ENCODE assay signal across 1 cellular context in the genomic region with DNA sequence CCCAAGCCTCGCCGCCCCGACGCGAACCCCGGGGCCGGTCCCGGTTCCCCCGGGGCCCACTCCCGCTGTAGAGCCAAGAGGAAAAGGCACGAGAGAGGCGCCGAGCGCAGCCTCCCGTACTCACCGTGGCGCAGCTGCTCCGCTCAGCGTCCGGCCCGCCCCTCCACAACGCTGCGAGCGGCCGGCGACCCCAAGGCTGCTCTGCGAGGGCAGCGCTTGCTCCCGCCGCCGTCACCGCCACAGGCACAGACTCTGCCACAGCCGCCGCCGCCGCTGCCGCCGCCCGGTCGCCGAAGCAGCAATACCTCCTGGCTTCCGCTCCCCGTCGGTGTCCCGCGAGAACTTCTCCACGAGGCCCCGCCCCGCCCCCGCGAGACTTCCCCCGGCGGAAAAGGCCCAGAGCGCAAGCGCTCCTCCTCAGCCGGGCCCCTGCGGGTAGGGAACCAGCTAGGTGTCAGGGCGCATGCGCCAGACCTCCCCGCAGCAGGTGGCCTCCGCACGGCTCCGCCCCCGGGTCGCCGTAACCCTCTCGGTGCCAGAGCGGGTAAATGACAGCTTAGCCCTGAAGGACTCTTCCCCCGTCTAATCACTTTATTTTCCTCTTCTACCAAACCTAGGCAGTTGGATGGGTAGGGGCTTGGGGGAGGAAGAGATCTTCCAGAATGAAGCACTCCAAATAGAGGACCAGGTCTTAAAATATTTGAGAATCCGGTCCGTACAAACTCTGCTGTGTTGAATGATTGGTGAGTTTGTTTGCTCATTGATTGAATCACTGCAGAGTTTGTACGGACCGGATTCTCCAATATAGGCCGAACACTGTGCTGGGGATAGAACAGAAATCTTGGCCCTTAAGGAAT.
TF ChIP-seq lines count a peak whose summit lies in the region.

A gene (minus strand): TSS at position 314 of the 857 bp plus-strand sequence. CDS start 12,050 bp downstream, outside the sequence.

TF ChIP-seq in SK-N-SH, 30 proteins besides CTCF, POLR2A, EP300 and RAD21 (continued from another document):
- TF ChIP-seq TAF1 (IDR thresholded peaks at IDR 0.05; ENCODE audit: borderline replicate concordance, low read depth, low read length) (peak; percentile 79; the same call in 1 of the 2 replicates), FOSL2 (IDR thresholded peaks at IDR 0.05; ENCODE audit: borderline replicate concordance, low read depth) (no peak), JUND (IDR thresholded peaks at IDR 0.05) (no peak), FOXJ3 (CRISPR knock-in tag; IDR thresholded peaks at IDR 0.05) (no peak)
- TF ChIP-seq, protein P1, sequence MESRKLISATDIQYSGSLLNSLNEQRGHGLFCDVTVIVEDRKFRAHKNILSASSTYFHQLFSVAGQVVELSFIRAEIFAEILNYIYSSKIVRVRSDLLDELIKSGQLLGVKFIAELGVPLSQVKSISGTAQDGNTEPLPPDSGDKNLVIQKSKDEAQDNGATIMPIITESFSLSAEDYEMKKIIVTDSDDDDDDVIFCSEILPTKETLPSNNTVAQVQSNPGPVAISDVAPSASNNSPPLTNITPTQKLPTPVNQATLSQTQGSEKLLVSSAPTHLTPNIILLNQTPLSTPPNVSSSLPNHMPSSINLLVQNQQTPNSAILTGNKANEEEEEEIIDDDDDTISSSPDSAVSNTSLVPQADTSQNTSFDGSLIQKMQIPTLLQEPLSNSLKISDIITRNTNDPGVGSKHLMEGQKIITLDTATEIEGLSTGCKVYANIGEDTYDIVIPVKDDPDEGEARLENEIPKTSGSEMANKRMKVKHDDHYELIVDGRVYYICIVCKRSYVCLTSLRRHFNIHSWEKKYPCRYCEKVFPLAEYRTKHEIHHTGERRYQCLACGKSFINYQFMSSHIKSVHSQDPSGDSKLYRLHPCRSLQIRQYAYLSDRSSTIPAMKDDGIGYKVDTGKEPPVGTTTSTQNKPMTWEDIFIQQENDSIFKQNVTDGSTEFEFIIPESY (IDR thresholded peaks at IDR 0.05; ENCODE audit: borderline replicate concordance, low read depth) = peak; percentile 98
- TF ChIP-seq, protein P2, sequence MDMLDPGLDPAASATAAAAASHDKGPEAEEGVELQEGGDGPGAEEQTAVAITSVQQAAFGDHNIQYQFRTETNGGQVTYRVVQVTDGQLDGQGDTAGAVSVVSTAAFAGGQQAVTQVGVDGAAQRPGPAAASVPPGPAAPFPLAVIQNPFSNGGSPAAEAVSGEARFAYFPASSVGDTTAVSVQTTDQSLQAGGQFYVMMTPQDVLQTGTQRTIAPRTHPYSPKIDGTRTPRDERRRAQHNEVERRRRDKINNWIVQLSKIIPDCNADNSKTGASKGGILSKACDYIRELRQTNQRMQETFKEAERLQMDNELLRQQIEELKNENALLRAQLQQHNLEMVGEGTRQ (IDR thresholded peaks at IDR 0.05; ENCODE audit: borderline replicate concordance, low read depth, low read length) = peak; percentile 39; the same call in 1 of the 2 replicates
TF ChIP-seq in SK-N-SH: peak in this region for 14.
